In genomic region chr11:47980093-47980906, GRCh38 we compare ENCODE assay signal across 8 cellular contexts.
DNase-seq lines count a peak whose midpoint lies in the region; ATAC-seq and TF ChIP-seq lines count a peak whose summit lies in the region.

PTPRJ (plus strand) TSS chr11:47980559; CDS start chr11:47980913, 354 bp downstream.

- no peak for TF ChIP-seq CTCF in epithelial cell of esophagus (IDR thresholded peaks at IDR 0.05; ENCODE audit: insufficient read depth, low read depth, low read length, missing control alignments)

- H3K27me3 Mint-ChIP-seq in stimulated activated naive B cell treated with anti-CD40 and anti-IgM and Interleukin-4, amounts not matched to agents 10 μg/mL and 1 μg/mL and 100 μg/mL, for 72 hours, result no peaks in the 10 kb centered on the region

- DNase-seq in DMS53 (lab: John Stamatoyannopoulos, UW), result peak; percentile 75
- DNase-seq in DMS53 treated with DMSO at 0.1 percent for 48 hours (lab: John Stamatoyannopoulos, UW; ENCODE audit: unreplicated experiment), result no peak
- peak; percentile 35 for DNase-seq in NCI-H510A treated with DMSO at 0.1 percent for 48 hours (lab: John Stamatoyannopoulos, UW)
- DNase-seq in activated T-cell treated with anti-CD3 and anti-CD28 coated beads for 4 hours, result peak; percentile 30
- peak; percentile 45 for DNase-seq in epithelial cell of esophagus (ENCODE audit: low read depth)
- peak; percentile 54 for DNase-seq in middle frontal gyrus (ENCODE audit: extremely low spot score, low spot score)
- peak; percentile 41 for DNase-seq in stimulated activated naive B cell treated with anti-CD40 and anti-IgM and Interleukin-4, amounts not matched to agents 10 μg/mL and 1 μg/mL and 100 μg/mL, for 72 hours

- H3K36me3 Mint-ChIP-seq in stimulated activated naive B cell treated with anti-CD40 and anti-IgM and Interleukin-4, amounts not matched to agents 10 μg/mL and 1 μg/mL and 100 μg/mL, for 72 hours, result peaks cover 5 to 8% of the 10 kb centered on the region in 2 donors

- H3K9me3 Mint-ChIP-seq in stimulated activated naive B cell treated with anti-CD40 and anti-IgM and Interleukin-4, amounts not matched to agents 10 μg/mL and 1 μg/mL and 100 μg/mL, for 72 hours, result no peaks in the 10 kb centered on the region

- H3K4me1 Mint-ChIP-seq in stimulated activated naive B cell treated with anti-CD40 and anti-IgM and Interleukin-4, amounts not matched to agents 10 μg/mL and 1 μg/mL and 100 μg/mL, for 72 hours, result peaks cover 23 to 54% of the 10 kb centered on the region in 2 donors

- H3K27ac Mint-ChIP-seq in stimulated activated naive B cell treated with anti-CD40 and anti-IgM and Interleukin-4, amounts not matched to agents 10 μg/mL and 1 μg/mL and 100 μg/mL, for 72 hours, result no peak within 1 kb of the TSS

- peak within 1 kb of the TSS; percentile 81 to 88 for H3K4me3 Mint-ChIP-seq in stimulated activated naive B cell treated with anti-CD40 and anti-IgM and Interleukin-4, amounts not matched to agents 10 μg/mL and 1 μg/mL and 100 μg/mL, for 72 hours

- ATAC-seq in HG02763 (IDR thresholded peaks at IDR 0.05; ENCODE audit: unreplicated experiment), result peak; percentile 58
- peak; percentile 62 to 66 for ATAC-seq in stimulated activated naive B cell treated with anti-CD40 and anti-IgM and Interleukin-4, amounts not matched to agents 10 μg/mL and 1 μg/mL and 100 μg/mL, for 72 hours (replicated peaks)

- H3K4me3 ChIP-seq in epithelial cell of esophagus (ENCODE audit: low read length), result peak within 1 kb of the TSS; percentile 45
